1 cellular context compared by ENCODE assay signal in the genomic region with DNA sequence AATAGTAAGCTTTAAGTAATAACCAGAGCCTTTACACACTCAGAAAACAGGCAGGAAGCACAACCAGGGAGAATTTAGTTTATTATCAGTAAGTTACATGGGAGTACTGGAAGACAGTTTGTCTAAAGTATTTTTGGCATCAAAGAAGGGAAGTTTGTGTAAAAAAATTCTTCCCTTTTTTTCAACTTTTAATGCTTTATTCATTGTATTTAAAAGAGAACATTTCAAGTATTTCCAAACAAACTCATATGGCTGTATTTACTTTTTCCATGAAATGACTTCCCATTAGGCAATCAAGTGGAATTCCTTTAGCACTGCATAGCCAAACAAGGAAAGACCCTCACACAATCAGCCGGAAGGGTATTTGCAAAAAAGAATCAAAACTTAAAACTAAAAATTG.
TF ChIP-seq lines count a peak whose summit lies in the region.

No MANE protein-coding gene starts in this region.

TF ChIP-seq in SK-N-SH treated with all-trans-retinoic acid at 6 μM for 48 hours, 23 proteins besides CTCF, POLR2A, EP300 and RAD21 (continued from another document):
- TF ChIP-seq, protein P1, sequence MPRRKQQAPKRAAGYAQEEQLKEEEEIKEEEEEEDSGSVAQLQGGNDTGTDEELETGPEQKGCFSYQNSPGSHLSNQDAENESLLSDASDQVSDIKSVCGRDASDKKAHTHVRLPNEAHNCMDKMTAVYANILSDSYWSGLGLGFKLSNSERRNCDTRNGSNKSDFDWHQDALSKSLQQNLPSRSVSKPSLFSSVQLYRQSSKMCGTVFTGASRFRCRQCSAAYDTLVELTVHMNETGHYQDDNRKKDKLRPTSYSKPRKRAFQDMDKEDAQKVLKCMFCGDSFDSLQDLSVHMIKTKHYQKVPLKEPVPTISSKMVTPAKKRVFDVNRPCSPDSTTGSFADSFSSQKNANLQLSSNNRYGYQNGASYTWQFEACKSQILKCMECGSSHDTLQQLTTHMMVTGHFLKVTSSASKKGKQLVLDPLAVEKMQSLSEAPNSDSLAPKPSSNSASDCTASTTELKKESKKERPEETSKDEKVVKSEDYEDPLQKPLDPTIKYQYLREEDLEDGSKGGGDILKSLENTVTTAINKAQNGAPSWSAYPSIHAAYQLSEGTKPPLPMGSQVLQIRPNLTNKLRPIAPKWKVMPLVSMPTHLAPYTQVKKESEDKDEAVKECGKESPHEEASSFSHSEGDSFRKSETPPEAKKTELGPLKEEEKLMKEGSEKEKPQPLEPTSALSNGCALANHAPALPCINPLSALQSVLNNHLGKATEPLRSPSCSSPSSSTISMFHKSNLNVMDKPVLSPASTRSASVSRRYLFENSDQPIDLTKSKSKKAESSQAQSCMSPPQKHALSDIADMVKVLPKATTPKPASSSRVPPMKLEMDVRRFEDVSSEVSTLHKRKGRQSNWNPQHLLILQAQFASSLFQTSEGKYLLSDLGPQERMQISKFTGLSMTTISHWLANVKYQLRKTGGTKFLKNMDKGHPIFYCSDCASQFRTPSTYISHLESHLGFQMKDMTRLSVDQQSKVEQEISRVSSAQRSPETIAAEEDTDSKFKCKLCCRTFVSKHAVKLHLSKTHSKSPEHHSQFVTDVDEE (CRISPR knock-in tag; IDR thresholded peaks at IDR 0.05) = no peak
- TF ChIP-seq ZC3H10 (CRISPR knock-in tag; IDR thresholded peaks at IDR 0.05) = no peak
